Comparison of ENCODE assay signal across 8 cellular contexts in the genomic region with DNA sequence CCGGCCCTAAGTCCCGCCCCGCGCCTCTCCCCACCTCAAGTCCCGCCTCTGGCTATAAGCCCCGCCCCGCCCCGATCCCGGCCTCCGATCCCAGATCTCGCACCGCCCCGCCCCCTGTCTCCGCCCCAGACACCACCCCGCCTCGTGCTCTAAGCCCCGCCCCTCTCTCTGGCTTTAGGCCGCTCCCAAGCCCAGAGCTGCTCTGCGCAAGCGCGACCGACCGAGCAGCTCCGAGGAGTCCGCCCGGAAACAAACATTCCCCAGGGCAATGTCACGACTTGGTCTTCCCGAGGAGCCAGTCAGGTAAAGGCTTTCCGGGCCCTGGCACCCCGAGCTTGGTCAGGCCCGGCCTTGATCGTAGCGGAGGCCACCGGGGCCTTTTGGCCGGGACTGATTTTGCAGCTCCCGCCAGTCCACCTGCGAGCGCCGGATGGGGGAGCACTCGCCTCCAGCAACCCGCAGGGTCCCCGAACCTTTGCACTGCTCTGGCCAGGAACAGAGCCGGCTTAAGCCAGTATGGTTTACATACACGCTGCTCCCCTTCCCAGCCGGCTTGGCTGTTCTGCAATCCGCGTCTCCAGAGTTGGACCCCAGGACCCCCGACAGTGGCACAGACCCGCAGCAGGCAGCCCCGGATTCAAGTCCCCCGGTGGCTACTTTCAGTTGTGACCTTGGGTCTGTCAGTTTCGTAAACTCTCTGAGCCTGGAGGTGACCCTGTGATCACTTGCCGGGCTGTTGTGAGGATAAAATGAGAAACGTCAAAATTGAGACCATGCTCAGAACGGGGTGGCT.
A peak's percentile ranks its signal among the peaks of the same experiment; 100 is the strongest.
DNase-seq lines count a peak whose midpoint lies in the region; ATAC-seq and TF ChIP-seq lines count a peak whose summit lies in the region.

Gene NUDT7 (plus strand): TSS at position 200 of the 793 bp plus-strand sequence. CDS start 69 bp downstream, at position 269.

- peak within 1 kb of the TSS; percentile 74 for H3K4me3 ChIP-seq in retinal pigment epithelial cell (ENCODE audit: low read length)

- ATAC-seq in GM18502 (IDR thresholded peaks at IDR 0.05; ENCODE audit: poor library complexity, unreplicated experiment) = peak; percentile 88
- peak; percentile 82 for ATAC-seq in HG02938 (IDR thresholded peaks at IDR 0.05; ENCODE audit: unreplicated experiment)

- TF ChIP-seq CTCF in retinal pigment epithelial cell (conservative IDR thresholded peaks at IDR 0.05; ENCODE audit: low read depth, low read length) = peak; percentile 48

- DNase-seq in NCI-H1694 treated with DMSO at 0.1 percent for 48 hours (lab: John Stamatoyannopoulos, UW) (peak; percentile 41), T-helper 2 cell (peak; percentile 85 to 95 (median 94)), astrocyte of the hippocampus (ENCODE audit: low read depth, low spot score) (peak; percentile 99), hypothalamus (lab: John Stamatoyannopoulos, UW) (peak; percentile 55 to 99 (median 94)), retinal pigment epithelial cell (ENCODE audit: low read depth) (peak; percentile 79), cortex of kidney (lab: John Stamatoyannopoulos, UW) (no peak)
